Comparison of ENCODE assay signal across 20 cellular contexts in genomic region chr2:130877258-130877657, GRCh38. TPM values are rescaled to one million over a fixed set of nuclear protein-coding genes. Genes with fewer than 3 reads are reported as not detected.
"Had no signal": no experiment of that assay in that cellular context is flagged by ENCODE, and none has a peak within 500 bp of the region (broad histone marks: within the 10 kb centered on the region; RNA-seq: fewer than 3 reads in every experiment).

No MANE protein-coding gene starts in this region.

- H3K9me3 ChIP-seq: mucosa of descending colon, spleen, testis had no signal

- H3K4me3 Mint-ChIP-seq: naive thymus-derived CD8-positive, alpha-beta T cell; stimulated activated memory B cell treated with anti-CD40 and anti-IgM and Interleukin-4, amounts not matched to agents 10 μg/mL and 1 μg/mL and 100 μg/mL, for 72 hours; stimulated activated naive CD8-positive, alpha-beta T cell treated with anti-CD3 and anti-CD28 coated beads, Interleukin-15, Interleukin-2, amounts not matched to agents 100 ng/mL and 50 ng/mL, for 24 hours had no signal

- H3K9me3 Mint-ChIP-seq: naive thymus-derived CD8-positive, alpha-beta T cell; stimulated activated naive CD8-positive, alpha-beta T cell treated with anti-CD3 and anti-CD28 coated beads, Interleukin-15, Interleukin-2, amounts not matched to agents 100 ng/mL and 50 ng/mL, for 24 hours had no signal

- H3K4me1 ChIP-seq: esophagus muscularis mucosa, gastroesophageal sphincter, left ventricle myocardium inferior, testis had no signal

- H3K4me3 ChIP-seq: esophagus muscularis mucosa, gastroesophageal sphincter, left ventricle myocardium inferior, lung, mucosa of descending colon, spleen, testis, tibial nerve had no signal

- H3K36me3 ChIP-seq: esophagus muscularis mucosa, gastroesophageal sphincter, left ventricle myocardium inferior, spleen, tibial nerve had no signal

- H3K27ac ChIP-seq: esophagus muscularis mucosa, gastroesophageal sphincter, left ventricle myocardium inferior, spleen, testis, tibial nerve had no signal

- H3K27me3 ChIP-seq: testis, tibial nerve had no signal

- H3K27ac Mint-ChIP-seq: naive thymus-derived CD8-positive, alpha-beta T cell; stimulated activated memory B cell treated with anti-CD40 and anti-IgM and Interleukin-4, amounts not matched to agents 10 μg/mL and 1 μg/mL and 100 μg/mL, for 72 hours; stimulated activated naive CD8-positive, alpha-beta T cell treated with anti-CD3 and anti-CD28 coated beads, Interleukin-15, Interleukin-2, amounts not matched to agents 100 ng/mL and 50 ng/mL, for 24 hours had no signal

- ATAC-seq: gastroesophageal sphincter; left cardiac atrium; mucosa of descending colon; naive thymus-derived CD8-positive, alpha-beta T cell; sciatic nerve; stimulated activated memory B cell treated with anti-CD40 and anti-IgM and Interleukin-4, amounts not matched to agents 10 μg/mL and 1 μg/mL and 100 μg/mL, for 72 hours had no signal

- H3K36me3 Mint-ChIP-seq: naive thymus-derived CD8-positive, alpha-beta T cell; stimulated activated memory B cell treated with anti-CD40 and anti-IgM and Interleukin-4, amounts not matched to agents 10 μg/mL and 1 μg/mL and 100 μg/mL, for 72 hours had no signal

- DNase-seq: glutamatergic neuron; islet precursor cell; left cardiac atrium; left ventricle myocardium inferior; mucosa of descending colon; naive thymus-derived CD8-positive, alpha-beta T cell; posterior cingulate gyrus; spleen; stimulated activated CD4-positive, alpha-beta T cell treated with anti-CD3 and anti-CD28 coated beads, Interleukin-15, amount 100 ng/mL, for 24 hours; stimulated activated CD4-positive, alpha-beta T cell treated with anti-CD3 and anti-CD28 coated beads, Interleukin-1b, Interleukin-23, amount 100 ng/mL, for 48 hours; stimulated activated CD4-positive, alpha-beta T cell treated with anti-CD3 and anti-CD28 coated beads, Interleukin-4, amount 100 ng/mL, for 24 hours; testis had no signal

RNA-seq across cellular contexts. Expression of gene ARHGEF4, which starts 40.5 kb away (rescaled TPM):
- total RNA-seq: pulmonary artery endothelial cell had no signal
